In the genomic region with DNA sequence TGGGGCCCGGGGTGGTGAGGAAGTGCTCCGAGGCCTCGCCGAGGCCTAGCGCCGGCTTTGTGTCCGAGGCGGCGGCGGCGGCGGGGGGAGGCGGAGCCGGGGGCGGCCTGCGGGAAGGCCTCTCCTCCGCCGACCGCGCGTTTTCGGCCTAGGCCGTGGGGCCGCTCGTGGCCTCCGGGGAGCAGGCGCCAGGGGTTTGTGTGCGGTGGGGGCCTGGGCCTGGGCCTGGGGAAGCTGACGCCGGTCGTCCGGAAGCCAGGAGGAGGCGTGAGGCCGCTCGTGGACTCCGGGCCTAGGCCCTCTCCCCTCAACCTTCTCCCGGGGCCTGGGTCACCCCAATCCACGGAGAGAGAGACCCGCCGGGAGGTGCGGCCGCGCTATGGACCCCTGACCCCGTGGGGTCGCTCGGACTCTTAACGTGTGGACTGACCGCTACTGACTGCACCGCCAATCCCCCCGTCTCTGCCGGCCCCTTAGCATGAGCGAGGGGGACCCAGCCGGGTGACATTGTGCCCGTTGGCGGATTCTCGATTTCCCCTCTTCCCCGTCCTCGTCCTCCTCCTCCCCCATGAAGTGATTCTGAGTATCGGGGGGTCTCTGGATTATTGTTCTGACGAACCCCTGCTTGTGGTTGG, we compare ENCODE assay signal across 8 cellular contexts. TPM values are rescaled to one million over a fixed set of nuclear protein-coding genes. Genes with fewer than 3 reads are reported as not detected.
DNase-seq lines count a peak whose midpoint lies in the region; ATAC-seq and TF ChIP-seq lines count a peak whose summit lies in the region.

No MANE protein-coding gene starts in this region.

- peak overlapping the region; percentile 100 for H3K27ac ChIP-seq in rectal smooth muscle tissue (ENCODE audit: low read depth, low read length)

- H3K27ac Mint-ChIP-seq in activated naive CD4-positive, alpha-beta T cell treated with anti-CD3 and anti-CD28 coated beads, Interleukin-2, amount 50 U/mL, for 72 hours = peak overlapping the region; percentile 96

- H3K27me3 ChIP-seq in rectal smooth muscle tissue (ENCODE audit: control insufficient read depth, insufficient read depth, low read length) = no peaks in the 10 kb centered on the region

- H3K36me3 Mint-ChIP-seq in activated naive CD4-positive, alpha-beta T cell treated with anti-CD3 and anti-CD28 coated beads, Interleukin-2, amount 50 U/mL, for 72 hours = peaks cover 29 to 39% of the 10 kb centered on the region in 2 donors

- POLR2A ChIA-PET in GM10248 (lab: Yijun Ruan, JAX) = interaction anchor here (1.1 kb wide), 1 partner anchor 9 kb away, joined by 4 read pairs; no protein-coding TSS in a partner anchor

- H3K4me3 ChIP-seq in GM12865 (ENCODE audit: low read depth, low read length) (peak overlapping the region; percentile 92), rectal smooth muscle tissue (ENCODE audit: low read length) (peak overlapping the region; percentile 94)

- peak; percentile 26 for ATAC-seq in HG02623 (IDR thresholded peaks at IDR 0.05; ENCODE audit: unreplicated experiment)
- ATAC-seq in activated naive CD4-positive, alpha-beta T cell treated with anti-CD3 and anti-CD28 coated beads, Interleukin-2, amount 50 U/mL, for 72 hours = peak; percentile 39 to 52
- ATAC-seq in left cardiac atrium = peak; percentile 63 to 74

- CTCF ChIA-PET in GM10248 (lab: Yijun Ruan, JAX) = interaction anchor here (2.4 to 4.2 kb wide), 2 partner anchors 11 to 14 kb away, joined by 7 to 20 read pairs; no protein-coding TSS in a partner anchor

- no peaks in the 10 kb centered on the region for H3K36me3 ChIP-seq in rectal smooth muscle tissue (ENCODE audit: control insufficient read depth, insufficient read depth, low read length)

- no peaks in the 10 kb centered on the region for H3K9me3 Mint-ChIP-seq in activated naive CD4-positive, alpha-beta T cell treated with anti-CD3 and anti-CD28 coated beads, Interleukin-2, amount 50 U/mL, for 72 hours

- TF ChIP-seq CTCF in GM12865 (IDR thresholded peaks at IDR 0.05; ENCODE audit: insufficient read depth, low read depth, low read length, missing control alignments) = no peak
- TF ChIP-seq CTCF in GM10248 (IDR thresholded peaks at IDR 0.05; ENCODE audit: control extremely low read depth, extremely low read depth, low read depth, missing control alignments) = no peak

- intact Hi-C loops in left cardiac atrium (cut with DNase I) = loop anchor here in 1 of 2 donors (10.0 kb wide), 1 partner anchor 195 kb away; no protein-coding TSS in a partner anchor

- H3K4me1 ChIP-seq in rectal smooth muscle tissue (ENCODE audit: control insufficient read depth, insufficient read depth, low read length) = peaks cover 28% of the 10 kb centered on the region

- DNase-seq in GM12865 (ENCODE audit: low read depth) = peak; percentile 71
- peak; percentile 53 for DNase-seq in NOMO-1 treated with dmso at 0.1 percent for 144 hours (lab: John Stamatoyannopoulos, UW; ENCODE audit: unreplicated experiment)
- DNase-seq in activated naive CD4-positive, alpha-beta T cell treated with anti-CD3 and anti-CD28 coated beads, Interleukin-2, amount 50 U/mL, for 72 hours (ENCODE audit: low spot score in 2 of 2) = peak in 1 of 2 donors; percentile 55
- DNase-seq in left cardiac atrium = peak; percentile 67
- DNase-seq in NCI-H524 (lab: John Stamatoyannopoulos, UW) = no peak
- no peak for DNase-seq in GM10248 (ENCODE audit: extremely low spot score)

- H3K9ac ChIP-seq in rectal smooth muscle tissue (ENCODE audit: low read length) = peak overlapping the region; percentile 100

RNA-seq across cellular contexts. Expression of gene RBBP6, which starts 0.6 kb away (rescaled TPM):
- 10 to 100 TPM; 69.7 to 76.2 TPM for total RNA-seq in activated naive CD4-positive, alpha-beta T cell treated with anti-CD3 and anti-CD28 coated beads, Interleukin-2, amount 50 U/mL, for 72 hours
- 10 to 100 TPM; 26.6 to 39.4 TPM for total RNA-seq in left cardiac atrium

Comparison
In these comparisons a context has a peak if more than half of its experiments do, and no peak if none do; other contexts are left out.
1. DNase-seq: peak in GM12865 (single experiment), NOMO-1 treated with dmso at 0.1 percent for 144 hours (single experiment) and left cardiac atrium (single experiment); none in NCI-H524 (0 of 2) and GM10248 (single experiment).
2. Peak in every context shown above with its lines, with median percentiles within 50 percentile points of each other: ATAC-seq.